ENCODE assay signal across 33 cellular contexts in the genomic region with DNA sequence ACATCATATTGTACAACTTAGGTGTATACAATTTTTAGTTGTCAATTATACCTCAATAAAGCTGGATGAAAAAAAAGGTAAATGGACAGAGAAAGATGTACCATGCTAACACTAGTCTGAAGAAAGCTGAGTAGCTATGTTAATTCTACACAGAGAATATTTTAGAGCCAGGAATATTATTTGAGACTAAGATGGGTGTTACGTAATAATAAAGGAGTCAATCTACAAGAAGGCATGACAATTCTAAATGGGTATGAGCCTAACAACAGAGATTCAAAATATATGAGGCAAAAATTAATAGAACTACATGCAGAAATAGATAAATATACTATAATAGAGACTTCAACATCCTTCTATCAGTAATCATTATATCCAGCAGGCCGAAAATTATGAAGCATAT.
"Had no signal": no experiment of that assay in that cellular context is flagged by ENCODE, and none has a peak within 500 bp of the region (broad histone marks: within the 10 kb centered on the region; RNA-seq: fewer than 3 reads in every experiment).

No MANE protein-coding gene starts in this region.

- H3K27ac ChIP-seq: adrenal gland, ascending aorta, body of pancreas, brain microvascular endothelial cell, breast epithelium, cardiac muscle cell had no signal

- FAIRE-seq: astrocyte, bronchial epithelial cell had no signal

- ATAC-seq: activated naive CD4-positive, alpha-beta T cell treated with anti-CD3 and anti-CD28 coated beads, Interleukin-2, amount 50 U/mL, for 72 hours; activated naive CD8-positive, alpha-beta T cell treated with anti-CD3 and anti-CD28 coated beads, Interleukin-2, amount 50 U/mL, for 24 hours; activated T-cell treated with anti-CD3 and anti-CD28 coated beads, Interleukin-2, amount 50 U/mL, for 4 hours; activated T-cell treated with anti-CD3 and anti-CD28 coated beads, Interleukin-2, amount 50 U/mL, for 72 hours; activated T-helper 17 cell treated with anti-CD3 and anti-CD28 coated beads, Interleukin-2, amount 50 U/mL, for 72 hours; body of pancreas had no signal

- H3K36me3 ChIP-seq: adrenal gland, ascending aorta, brain microvascular endothelial cell, breast epithelium had no signal

- H3K4me1 ChIP-seq: adrenal gland, ascending aorta, body of pancreas, breast epithelium had no signal

- H3K4me3 ChIP-seq: adrenal gland, ascending aorta, body of pancreas, breast epithelium, cardiac muscle cell had no signal

- H3K9me3 ChIP-seq: adrenal gland, ascending aorta, body of pancreas, breast epithelium had no signal

- H3K27me3 ChIP-seq: adrenal gland, ascending aorta, body of pancreas, brain microvascular endothelial cell, breast epithelium, cardiac muscle cell had no signal

- DNase-seq: activated effector memory CD4-positive, alpha-beta T cell treated with anti-CD3 and anti-CD28 coated beads, Interleukin-2, amount 50 U/mL, for 16 hours; activated effector memory CD4-positive, alpha-beta T cell treated with Interleukin-2 at 50 U/mL for 16 hours; activated gamma-delta T cell; activated naive CD4-positive, alpha-beta T cell; activated naive CD4-positive, alpha-beta T cell treated with anti-CD3 and anti-CD28 coated beads for 36 hours; activated naive CD4-positive, alpha-beta T cell treated with anti-CD3 and anti-CD28 coated beads, Interleukin-2, amount 10 ng/mL, durations not matched to agents 7 days and 5 days; activated naive CD4-positive, alpha-beta T cell treated with anti-CD3 and anti-CD28 coated beads, Interleukin-2, amount 50 U/mL, for 16 hours; activated naive CD4-positive, alpha-beta T cell treated with Interleukin-2 at 50 U/mL for 16 hours; activated naive CD8-positive, alpha-beta T cell treated with anti-CD3 and anti-CD28 coated beads for 36 hours; activated naive CD8-positive, alpha-beta T cell treated with anti-CD3 and anti-CD28 coated beads, Interleukin-2, amount 10 ng/mL, durations not matched to agents 7 days and 5 days; activated naive CD8-positive, alpha-beta T cell treated with anti-CD3 and anti-CD28 coated beads, Interleukin-2, amount 50 U/mL, for 24 hours; activated T-cell treated with anti-CD3 and anti-CD28 coated beads, Interleukin-2, amount 50 U/mL, for 1 hour; activated T-cell treated with anti-CD3 and anti-CD28 coated beads, Interleukin-2, amount 50 U/mL, for 24 hours; activated T-cell treated with anti-CD3 and anti-CD28 coated beads, Interleukin-2, amount 50 U/mL, for 4 hours; activated T-cell treated with anti-CD3 and anti-CD28 coated beads, Interleukin-2, amount 50 U/mL, for 48 hours; activated T-cell treated with anti-CD3 and anti-CD28 coated beads, Interleukin-2, amount 50 U/mL, for 72 hours; adrenal gland; amniotic stem cell; amygdala; anterior cingulate cortex; aorta; body of pancreas; brain microvascular endothelial cell; caudate nucleus; central memory CD4-positive, alpha-beta T cell; cerebellar nuclear complex had no signal
